Comparison of ENCODE assay signal across 8 cellular contexts in the genomic region with DNA sequence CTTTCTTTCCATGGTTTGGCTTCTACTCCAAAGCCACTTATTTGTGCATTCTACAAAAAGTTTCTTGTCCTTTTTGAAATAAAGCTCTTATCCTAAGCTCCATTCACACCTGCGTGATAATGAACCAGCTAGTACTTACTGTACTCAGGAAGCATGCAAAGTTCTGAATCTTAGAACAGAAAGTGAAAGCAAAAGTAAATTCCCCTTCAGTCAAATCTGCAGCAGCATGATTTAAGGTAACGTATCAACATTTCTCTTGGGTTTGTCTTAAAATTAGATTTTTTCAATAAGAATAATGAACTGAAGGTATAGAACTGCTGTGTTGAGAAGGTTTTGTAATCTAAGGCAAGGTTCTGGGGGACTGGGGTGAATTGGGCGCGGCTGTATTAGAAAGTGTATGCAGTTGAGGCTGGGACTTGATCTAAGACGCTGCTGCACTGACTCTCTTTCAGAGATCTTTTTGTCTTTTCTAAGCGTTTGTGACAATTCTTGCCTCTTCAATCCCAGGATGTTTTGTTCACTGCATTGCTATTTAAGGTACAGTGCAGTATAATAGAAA. TPM values are rescaled to one million over a fixed set of nuclear protein-coding genes. Genes with fewer than 3 reads are reported as not detected.
A peak's percentile ranks its signal among the peaks of the same experiment; 100 is the strongest.
DNase-seq lines count a peak whose midpoint lies in the region; ATAC-seq lines count a peak whose summit lies in the region.

A gene with protein sequence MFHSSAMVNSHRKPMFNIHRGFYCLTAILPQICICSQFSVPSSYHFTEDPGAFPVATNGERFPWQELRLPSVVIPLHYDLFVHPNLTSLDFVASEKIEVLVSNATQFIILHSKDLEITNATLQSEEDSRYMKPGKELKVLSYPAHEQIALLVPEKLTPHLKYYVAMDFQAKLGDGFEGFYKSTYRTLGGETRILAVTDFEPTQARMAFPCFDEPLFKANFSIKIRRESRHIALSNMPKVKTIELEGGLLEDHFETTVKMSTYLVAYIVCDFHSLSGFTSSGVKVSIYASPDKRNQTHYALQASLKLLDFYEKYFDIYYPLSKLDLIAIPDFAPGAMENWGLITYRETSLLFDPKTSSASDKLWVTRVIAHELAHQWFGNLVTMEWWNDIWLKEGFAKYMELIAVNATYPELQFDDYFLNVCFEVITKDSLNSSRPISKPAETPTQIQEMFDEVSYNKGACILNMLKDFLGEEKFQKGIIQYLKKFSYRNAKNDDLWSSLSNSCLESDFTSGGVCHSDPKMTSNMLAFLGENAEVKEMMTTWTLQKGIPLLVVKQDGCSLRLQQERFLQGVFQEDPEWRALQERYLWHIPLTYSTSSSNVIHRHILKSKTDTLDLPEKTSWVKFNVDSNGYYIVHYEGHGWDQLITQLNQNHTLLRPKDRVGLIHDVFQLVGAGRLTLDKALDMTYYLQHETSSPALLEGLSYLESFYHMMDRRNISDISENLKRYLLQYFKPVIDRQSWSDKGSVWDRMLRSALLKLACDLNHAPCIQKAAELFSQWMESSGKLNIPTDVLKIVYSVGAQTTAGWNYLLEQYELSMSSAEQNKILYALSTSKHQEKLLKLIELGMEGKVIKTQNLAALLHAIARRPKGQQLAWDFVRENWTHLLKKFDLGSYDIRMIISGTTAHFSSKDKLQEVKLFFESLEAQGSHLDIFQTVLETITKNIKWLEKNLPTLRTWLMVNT (plus strand): TSS at position 209 of the 559 bp plus-strand sequence. CDS start 3,186 bp downstream, outside the sequence.

- peak; percentile 56 for ATAC-seq in GM19452 (IDR thresholded peaks at IDR 0.05; ENCODE audit: unreplicated experiment)
- peak; percentile 56 for ATAC-seq in HG03520 (IDR thresholded peaks at IDR 0.05; ENCODE audit: unreplicated experiment)

- peak within 1 kb of the TSS; percentile 53 for H3K4me3 ChIP-seq in urinary bladder (ENCODE audit: low read depth, low read length)

- DNase-seq in DMS 273 treated with DMSO at 0.1 percent for 48 hours (lab: John Stamatoyannopoulos, UW) (peak; percentile 31), SK-MEL-5 (ENCODE audit: low read depth, low spot score) (peak; percentile 41), dermis blood vessel endothelial cell (peak; percentile 65), midbrain (lab: John Stamatoyannopoulos, UW) (peak; percentile 57)
- no peak for DNase-seq in stimulated activated CD4-positive, alpha-beta T cell treated with anti-CD3 and anti-CD28 coated beads, Interleukin-1b, Interleukin-23, amount 100 ng/mL, for 48 hours

- no peaks in the 10 kb centered on the region for H3K36me3 ChIP-seq in urinary bladder (ENCODE audit: insufficient read depth)

- WGBS in urinary bladder: 25% methylated on average over 6 of the region's 6 CpGs

- no peaks in the 10 kb centered on the region for H3K4me1 ChIP-seq in urinary bladder (ENCODE audit: insufficient read depth)

- peak within 1 kb of the TSS; percentile 11 for H3K27ac ChIP-seq in urinary bladder (ENCODE audit: low read depth)

- in situ Hi-C loops in SK-MEL-5 (cut with HindIII; ENCODE audit: low pct_unique_long_range_greater_than_20kb, low sequenced_read_pairs): loop anchor here (25.0 kb wide), 1 partner anchor 286 kb away; no protein-coding TSS in a partner anchor

RNA-seq across cellular contexts. Expression of the gene that starts here (rescaled TPM):
- 2.4 and 3.5 TPM in 2 replicates for total RNA-seq in SK-MEL-5 (2014; rRNA removed; shearing (Covaris generic))
- polyA plus RNA-seq in SK-MEL-5 (2015; cell fraction: cytosol; rRNA removed): 2.6 and 2.8 TPM in 2 replicates
- 3.9 and 6.9 TPM in 2 replicates for polyA plus RNA-seq in SK-MEL-5 (2015; cell fraction: nucleus; rRNA removed)
- 8.4 and 132 TPM in 2 replicates for total RNA-seq in dermis blood vessel endothelial cell
- total RNA-seq in urinary bladder: 53.2 TPM
- 13.0 TPM for polyA plus RNA-seq in urinary bladder
